Comparison of ENCODE assay signal across 20 cellular contexts in the genomic region with DNA sequence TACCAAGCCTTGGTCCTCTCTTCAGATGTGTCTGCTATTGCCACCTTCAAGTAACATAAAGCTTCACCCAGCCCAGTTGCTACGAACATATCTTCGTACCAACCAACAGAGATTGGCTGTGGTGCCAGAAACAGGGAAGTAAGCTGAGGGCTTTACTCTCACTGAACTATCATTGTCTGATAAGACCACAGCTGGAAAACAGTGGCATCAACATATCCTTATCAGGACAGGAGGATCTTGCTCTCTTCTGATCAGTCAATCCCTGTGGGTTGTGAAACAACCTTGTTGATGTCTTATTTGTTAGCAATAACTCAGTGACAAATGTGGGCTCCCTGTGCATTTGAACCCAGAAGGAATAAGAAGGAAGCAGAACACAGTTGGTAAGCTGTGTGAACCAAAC.
DNase-seq lines count a peak whose midpoint lies in the region; ATAC-seq, FAIRE-seq and TF ChIP-seq lines count a peak whose summit lies in the region.
"Had no signal": no experiment of that assay in that cellular context is flagged by ENCODE, and none has a peak within 500 bp of the region (broad histone marks: within the 10 kb centered on the region; RNA-seq: fewer than 3 reads in every experiment).

No MANE protein-coding gene starts in this region.

- CTCF ChIA-PET in K562 (lab: Yijun Ruan, JAX; ENCODE audit: low intra/inter-chr PET ratio): no interaction called here

- no peak overlapping the region for H3K4me3 Mint-ChIP-seq in stimulated activated naive CD8-positive, alpha-beta T cell treated with anti-CD3 and anti-CD28 coated beads, Interleukin-15, amount 100 ng/mL, for 72 hours
- H3K4me3 Mint-ChIP-seq: CD14-positive monocyte; CD8-positive, alpha-beta T cell had no signal

- no TSS peak for BruUV-seq in K562 (replicated peaks; lab: Mats Ljungman, UMichigan)

- no peak for TF ChIP-seq RAD21 in K562 (CRISPR knock-in tag; conservative IDR thresholded peaks at IDR 0.05 in 1 of 2, IDR thresholded peaks at IDR 0.05 in 1 of 2)

- no peak for TF ChIP-seq POLR2A in K562 (conservative IDR thresholded peaks at IDR 0.05)

- H3K9me3 ChIP-seq in K562 (replicated peaks; ENCODE audit: control insufficient read depth, insufficient read depth, low read depth, low read length) (no peaks in the 10 kb centered on the region), smooth muscle cell (replicated peaks; ENCODE audit: low read depth) (no peaks in the 10 kb centered on the region)
- H3K9me3 ChIP-seq: HAP-1 had no signal

- intact Hi-C loops in K562 (cut with micrococcal nuclease): no loop called here

- no peak overlapping the region for H3K9ac ChIP-seq in K562 (ENCODE audit: insufficient read depth in 1 of 2, low read depth in 2 of 2, low read length in 2 of 2)
- no peak overlapping the region for H3K9ac ChIP-seq in smooth muscle cell (ENCODE audit: low read depth)

- H3K4me1 Mint-ChIP-seq in stimulated activated naive CD8-positive, alpha-beta T cell treated with anti-CD3 and anti-CD28 coated beads, Interleukin-15, amount 100 ng/mL, for 72 hours: no peaks in the 10 kb centered on the region
- H3K4me1 Mint-ChIP-seq: CD14-positive monocyte had no signal

- H3K27ac ChIP-seq in K562 (ENCODE audit: extremely low read depth, low read depth, low read length) (no peak overlapping the region), smooth muscle cell (ENCODE audit: low read depth) (no peak overlapping the region)
- H3K27ac ChIP-seq: 22Rv1 had no signal

- peak; percentile 19 for FAIRE-seq in K562 (lab: Jason Lieb, UNC)
- FAIRE-seq: D721Med, GM12892, GM19239, HepG2 had no signal

- H3K27ac Mint-ChIP-seq in stimulated activated naive CD8-positive, alpha-beta T cell treated with anti-CD3 and anti-CD28 coated beads, Interleukin-15, amount 100 ng/mL, for 72 hours: no peak overlapping the region
- H3K27ac Mint-ChIP-seq: CD14-positive monocyte; CD8-positive, alpha-beta T cell had no signal

- DNase-seq in DMS153 (lab: John Stamatoyannopoulos, UW) (peak; percentile 17), DMS153 treated with DMSO at 0.1 percent for 48 hours (lab: John Stamatoyannopoulos, UW; ENCODE audit: unreplicated experiment) (no peak), OCI-M1 (lab: John Stamatoyannopoulos, UW) (peak; percentile 29), K562 (ENCODE audit: extremely low read depth in 1 of 4, low spot score in 3 of 4) (no peak), smooth muscle cell (lab: John Stamatoyannopoulos, UW; ENCODE audit: unreplicated experiment) (no peak), amygdala (lab: John Stamatoyannopoulos, UW) (no peak)
- DNase-seq in stimulated activated CD4-positive, alpha-beta T cell treated with anti-CD3 and anti-CD28 coated beads, Interleukin-1b, Interleukin-23, amount 100 ng/mL, for 48 hours: no peak
- no peak for DNase-seq in stimulated activated naive CD8-positive, alpha-beta T cell treated with anti-CD3 and anti-CD28 coated beads, Interleukin-15, amount 100 ng/mL, for 72 hours
- DNase-seq: CD8-positive, alpha-beta T cell; COR-L47; DND-41; GDM1; GOT3 had no signal

- no peaks in the 10 kb centered on the region for H3F3A ChIP-seq in smooth muscle cell (ENCODE audit: low read depth)

- 2% methylated on average over 2 of the region's 2 CpGs for WGBS in K562 (ENCODE audit: insufficient coverage, low coverage, missing lambda C conversion rate)
- 29% methylated on average over 2 of the region's 2 CpGs for WGBS in smooth muscle cell (ENCODE audit: low lambda C conversion rate)

- H3K4me3 ChIP-seq in K562: no peak overlapping the region
- no peak overlapping the region for H3K4me3 ChIP-seq in smooth muscle cell
- H3K4me3 ChIP-seq: HAP-1 had no signal

- in situ Hi-C loops in K562 (cut with MboI): no loop called here

- H3K4me1 ChIP-seq in K562 (replicated peaks in 1 of 2; ENCODE audit: control insufficient read depth in 2 of 2, insufficient read depth in 2 of 2, low read length in 2 of 2) (no peaks in the 10 kb centered on the region; a peak in 1 of 5 replicates), smooth muscle cell (ENCODE audit: low read depth) (peaks cover 11% of the 10 kb centered on the region)

- peaks cover 0 to 11% of the 10 kb centered on the region in 2 donors for H3K9me3 Mint-ChIP-seq in stimulated activated naive CD8-positive, alpha-beta T cell treated with anti-CD3 and anti-CD28 coated beads, Interleukin-15, amount 100 ng/mL, for 72 hours

- no peak for ATAC-seq in K562
- ATAC-seq in stimulated activated naive CD8-positive, alpha-beta T cell treated with anti-CD3 and anti-CD28 coated beads, Interleukin-15, amount 100 ng/mL, for 72 hours: no peak
- ATAC-seq: CD8-positive, alpha-beta T cell; HepG2 had no signal

- TF ChIP-seq CTCF in K562 (IDR thresholded peaks at IDR 0.05 in 2 of 3, conservative IDR thresholded peaks at IDR 0.05 in 1 of 3; ENCODE audit: insufficient read depth in 2 of 3, low read depth in 1 of 3, low read length in 3 of 3) (no peak), smooth muscle cell (IDR thresholded peaks at IDR 0.05; ENCODE audit: borderline replicate concordance, insufficient read depth, poor library complexity, severe bottlenecking) (no peak)

- H3K79me2 ChIP-seq in K562 (ENCODE audit: control insufficient read depth, insufficient read depth, low read length) (no peaks in the 10 kb centered on the region), smooth muscle cell (ENCODE audit: low read depth) (no peaks in the 10 kb centered on the region)

- H3K4me2 ChIP-seq in K562 (ENCODE audit: insufficient read depth, low read length) (no peak overlapping the region), smooth muscle cell (no peak overlapping the region)

- H3K27me3 ChIP-seq in K562 (ENCODE audit: control insufficient read depth in 2 of 2, insufficient read depth in 2 of 2, low read length in 2 of 2) (peaks cover 6 to 18% of the 10 kb centered on the region in 2 experiments; a peak in 3 of 5 replicates), smooth muscle cell (ENCODE audit: low read depth) (no peaks in the 10 kb centered on the region)

- H4K20me1 ChIP-seq in K562 (replicated peaks; ENCODE audit: control insufficient read depth, insufficient read depth, low read length): no peaks in the 10 kb centered on the region
- no peaks in the 10 kb centered on the region for H4K20me1 ChIP-seq in smooth muscle cell (ENCODE audit: low read depth)

- POLR2A ChIA-PET in K562 (lab: Yijun Ruan, JAX): interaction anchor here (0.6 to 0.7 kb wide), 2 partner anchors 20 to 1033 kb away, joined by 3 read pairs; no protein-coding TSS in a partner anchor

- no peaks in the 10 kb centered on the region for H3K9me1 ChIP-seq in K562 (ENCODE audit: control insufficient read depth, insufficient read depth, low read length)

- H2AFZ ChIP-seq in K562 (ENCODE audit: low read depth, low read length) (no peak overlapping the region), smooth muscle cell (ENCODE audit: low read depth) (peak overlapping the region; percentile 34)

- no peak for TF ChIP-seq EP300 in K562 (IDR thresholded peaks at IDR 0.05; ENCODE audit: low read length)

- peaks cover 11% of the 10 kb centered on the region for H3K27me3 Mint-ChIP-seq in stimulated activated naive CD8-positive, alpha-beta T cell treated with anti-CD3 and anti-CD28 coated beads, Interleukin-15, amount 100 ng/mL, for 72 hours

- H3K36me3 ChIP-seq in K562 (ENCODE audit: control insufficient read depth, insufficient read depth, low read length) (no peaks in the 10 kb centered on the region), smooth muscle cell (ENCODE audit: low read depth) (no peaks in the 10 kb centered on the region)
- H3K36me3 ChIP-seq: HAP-1 had no signal

TF ChIP-seq in K562, 482 proteins besides CTCF, POLR2A, EP300 and RAD21 (continues in another document):
- TF ChIP-seq RCOR1 (IDR thresholded peaks at IDR 0.05; ENCODE audit: borderline replicate concordance in 1 of 2, low read depth in 2 of 2, low read length in 2 of 2) (0 out of 4 replicates have a peak, but pooled peaks of 1 of the 2 experiments have one; percentile 41), ZNF41 (CRISPR knock-in tag; conservative IDR thresholded peaks at IDR 0.05) (no peak), E4F1 (CRISPR knock-in tag; IDR thresholded peaks at IDR 0.05; ENCODE audit: borderline replicate concordance) (no peak), ZNF780A (CRISPR knock-in tag; IDR thresholded peaks at IDR 0.05) (no peak), ILK (tag; IDR thresholded peaks at IDR 0.05; ENCODE audit: borderline replicate concordance, low read depth) (no peak), SOX6 (IDR thresholded peaks at IDR 0.05) (peak; percentile 61; the same call in 1 of the 2 replicates), ZNF263 (CRISPR knock-in tag; IDR thresholded peaks at IDR 0.05; ENCODE audit: borderline replicate concordance) (no peak), COPS2 (conservative IDR thresholded peaks at IDR 0.05) (no peak), CTBP1 (IDR thresholded peaks at IDR 0.05; ENCODE audit: borderline replicate concordance) (peak; percentile 28; the same call in 1 of the 2 replicates)
- TF ChIP-seq, protein P1, sequence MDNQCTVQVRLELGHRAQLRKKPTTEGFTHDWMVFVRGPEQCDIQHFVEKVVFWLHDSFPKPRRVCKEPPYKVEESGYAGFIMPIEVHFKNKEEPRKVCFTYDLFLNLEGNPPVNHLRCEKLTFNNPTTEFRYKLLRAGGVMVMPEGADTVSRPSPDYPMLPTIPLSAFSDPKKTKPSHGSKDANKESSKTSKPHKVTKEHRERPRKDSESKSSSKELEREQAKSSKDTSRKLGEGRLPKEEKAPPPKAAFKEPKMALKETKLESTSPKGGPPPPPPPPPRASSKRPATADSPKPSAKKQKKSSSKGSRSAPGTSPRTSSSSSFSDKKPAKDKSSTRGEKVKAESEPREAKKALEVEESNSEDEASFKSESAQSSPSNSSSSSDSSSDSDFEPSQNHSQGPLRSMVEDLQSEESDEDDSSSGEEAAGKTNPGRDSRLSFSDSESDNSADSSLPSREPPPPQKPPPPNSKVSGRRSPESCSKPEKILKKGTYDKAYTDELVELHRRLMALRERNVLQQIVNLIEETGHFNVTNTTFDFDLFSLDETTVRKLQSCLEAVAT (IDR thresholded peaks at IDR 0.05): no peak

Comparison
In these comparisons a context has a peak if more than half of its experiments do, and no peak if none do; other contexts are left out.
1. DNase-seq: peak in DMS153 (single experiment) and OCI-M1 (single experiment); none in DMS153 treated with DMSO at 0.1 percent for 48 hours (single experiment), K562 (0 of 4), smooth muscle cell (single experiment), amygdala (0 of 56), stimulated activated CD4-positive, alpha-beta T cell treated with anti-CD3 and anti-CD28 coated beads, Interleukin-1b, Interleukin-23, amount 100 ng/mL, for 48 hours (single experiment) and stimulated activated naive CD8-positive, alpha-beta T cell treated with anti-CD3 and anti-CD28 coated beads, Interleukin-15, amount 100 ng/mL, for 72 hours (0 of 2).